In genomic region chr5:8213701-8214240, GRCh38 we compare ENCODE assay signal across 25 cellular contexts.
"Had no signal": no experiment of that assay in that cellular context is flagged by ENCODE, and none has a peak within 500 bp of the region (broad histone marks: within the 10 kb centered on the region; RNA-seq: fewer than 3 reads in every experiment).

No MANE protein-coding gene starts in this region.

- H3K36me3 ChIP-seq: adrenal gland, SJCRH30 had no signal

- DNase-seq: activated CD4-positive, alpha-beta T cell treated with anti-CD3 and anti-CD28 coated beads for 4 hours; activated CD8-positive, alpha-beta memory T cell treated with anti-CD3 and anti-CD28 coated beads, Interleukin-2, amount 50 U/mL, for 4 hours; activated CD8-positive, alpha-beta T cell treated with anti-CD3 and anti-CD28 coated beads for 36 hours; activated naive CD4-positive, alpha-beta T cell treated with anti-CD3 and anti-CD28 coated beads, Interleukin-2, amount 50 U/mL, for 16 hours; activated naive CD8-positive, alpha-beta T cell treated with anti-CD3 and anti-CD28 coated beads, Interleukin-2, amount 10 ng/mL, durations not matched to agents 7 days and 5 days; activated T-cell treated with anti-CD3 and anti-CD28 coated beads, Interleukin-2, amount 50 U/mL, for 72 hours; adrenal gland; IMR-90; KBM-7; NCI-H1092; NCI-H1417; NCI-H1694 treated with DMSO at 0.1 percent for 48 hours; NCI-H2029 treated with DMSO at 0.1 percent for 48 hours; NCI-H446; NCI-H524; NCI-H748 treated with DMSO at 0.1 percent for 48 hours; NK-92 treated with Interleukin-12 subunit alpha and Interleukin-12 subunit beta, amount 100 ng/mL, for 24 hours; OCI-M1; RPMI8226; SJCRH30; SW 1271 had no signal

- H3K9me3 ChIP-seq: adrenal gland, SJCRH30 had no signal

- H3K4me1 ChIP-seq: adrenal gland, SJCRH30 had no signal

- H3K4me3 ChIP-seq: adrenal gland, SJCRH30 had no signal

- H3K27me3 ChIP-seq: adrenal gland, SJCRH30 had no signal

- ATAC-seq: activated CD4-positive, CD25-positive, alpha-beta regulatory T cell treated with anti-CD3 and anti-CD28 coated beads, Interleukin-2, amount 50 U/mL, for 24 hours; activated CD8-positive, alpha-beta T cell treated with anti-CD3 and anti-CD28 coated beads for 36 hours; activated T-cell treated with anti-CD3 and anti-CD28 coated beads, Interleukin-2, amount 50 U/mL, for 72 hours; Panc1; Right ventricle myocardium inferior; SK-N-SH treated with all-trans-retinoic acid at 6 μM for 48 hours had no signal

- H3K27ac ChIP-seq: adrenal gland, SJCRH30 had no signal
